8 cellular contexts compared by ENCODE assay signal in genomic region chr4:101345596-101346311, GRCh38. TPM values are rescaled to one million over a fixed set of nuclear protein-coding genes. Genes with fewer than 3 reads are reported as not detected.
DNase-seq lines count a peak whose midpoint lies in the region; ATAC-seq and TF ChIP-seq lines count a peak whose summit lies in the region.

No MANE protein-coding gene starts in this region.

- H3K27me3 ChIP-seq in CD4-positive, alpha-beta memory T cell (ENCODE audit: insufficient read depth, low read length), result no peaks in the 10 kb centered on the region
- H3K27me3 ChIP-seq in HCT116 (ENCODE audit: insufficient read depth, low read length), result no peaks in the 10 kb centered on the region
- no peaks in the 10 kb centered on the region for H3K27me3 ChIP-seq in PC-3 (ENCODE audit: low read length)
- H3K27me3 ChIP-seq in neural cell (ENCODE audit: insufficient read depth, low read depth, low read length), result no peaks in the 10 kb centered on the region

- H3K4me2 ChIP-seq in HCT116 (ENCODE audit: low read length) (peak overlapping the region; percentile 94), PC-3 (ENCODE audit: low read length) (peak overlapping the region; percentile 82), neural cell (ENCODE audit: low read length) (peak overlapping the region; percentile 56)

- peaks cover 44% of the 10 kb centered on the region for H3K4me1 ChIP-seq in CD4-positive, alpha-beta memory T cell (ENCODE audit: insufficient read depth, low read length)
- peaks cover 20 to 34% of the 10 kb centered on the region in 2 experiments for H3K4me1 ChIP-seq in HCT116 (ENCODE audit: control insufficient read depth in 1 of 2, insufficient read depth in 2 of 2, low read length in 2 of 2)
- peaks cover 27% of the 10 kb centered on the region for H3K4me1 ChIP-seq in PC-3 (ENCODE audit: insufficient read depth, low read length)

- no peaks in the 10 kb centered on the region for H3K9me2 ChIP-seq in HCT116 (ENCODE audit: insufficient read depth)
- no peaks in the 10 kb centered on the region for H3K9me2 ChIP-seq in PC-3 (replicated peaks; ENCODE audit: low read length)
- no peaks in the 10 kb centered on the region for H3K9me2 ChIP-seq in neural cell (ENCODE audit: insufficient read depth, low read length)

- BruUV-seq in HCT116 (replicated peaks; lab: Mats Ljungman, UMichigan), result no TSS peak
- TSS peak; percentile 30 for BruUV-seq in PC-3 (replicated peaks; lab: Mats Ljungman, UMichigan)

- H3K4me1 Mint-ChIP-seq in CD4-positive, alpha-beta memory T cell, result peaks cover 33 to 50% (median 41%) of the 10 kb centered on the region in 4 donors

- no peaks in the 10 kb centered on the region for H3F3A ChIP-seq in PC-3 (ENCODE audit: low read length, unreplicated experiment)
- H3F3A ChIP-seq in neural cell (ENCODE audit: insufficient read depth, low read length, poor library complexity, severe bottlenecking), result peaks cover 2% of the 10 kb centered on the region

- CTCF ChIA-PET in CD4-positive, alpha-beta memory T cell (lab: Charles Lee; ENCODE audit: partially characterized antibody), result interaction anchor here (1.0 to 3.4 kb wide), 2 partner anchors 8 to 13 kb away, joined by 3 to 16 read pairs; no protein-coding TSS in a partner anchor
- CTCF ChIA-PET in HCT116 (lab: Charles Lee) (no interaction called here), PC-3 (lab: Charles Lee) (no interaction called here)

- H3K36me3 Mint-ChIP-seq in CD4-positive, alpha-beta memory T cell, result peaks cover 0 to 16% of the 10 kb centered on the region in 2 donors

- TF ChIP-seq RAD21 in HCT116 (IDR thresholded peaks at IDR 0.05; ENCODE audit: low read depth), result no peak
- TF ChIP-seq RAD21 in neural cell (conservative IDR thresholded peaks at IDR 0.05), result peak; percentile 57

- peak overlapping the region; percentile 71 to 99 for H3K4me3 ChIP-seq in CD4-positive, alpha-beta memory T cell (ENCODE audit: low read length in 2 of 2)
- H3K4me3 ChIP-seq in HCT116 (replicated peaks in 1 of 2; ENCODE audit: low read depth in 1 of 2, low read length in 2 of 2) (peak overlapping the region; percentile 76 to 84), PC-3 (ENCODE audit: low read length) (peak overlapping the region; percentile 97), fibroblast of villous mesenchyme (ENCODE audit: low read depth, low read length) (peak overlapping the region; percentile 86), neural cell (ENCODE audit: low read length) (peak overlapping the region; percentile 75)

- H3K9me3 ChIP-seq in CD4-positive, alpha-beta memory T cell (ENCODE audit: control insufficient read depth in 1 of 2, low read length in 2 of 2), result no peaks in the 10 kb centered on the region
- H3K9me3 ChIP-seq in HCT116 (ENCODE audit: control insufficient read depth in 1 of 2, insufficient read depth in 1 of 2, low read depth in 1 of 2, low read length in 2 of 2), result no peaks in the 10 kb centered on the region
- H3K9me3 ChIP-seq in PC-3 (ENCODE audit: low read length), result no peaks in the 10 kb centered on the region
- H3K9me3 ChIP-seq in neural cell (ENCODE audit: low read length), result no peaks in the 10 kb centered on the region

- intact Hi-C loops in CD4-positive, alpha-beta memory T cell (cut with micrococcal nuclease), result loop anchor here (1.0 to 10.0 kb wide), 14 partner anchors 7 to 1838 kb away; partner anchors contain the start of genes CISD2, H2AZ1, MANBA and SLC9B2
- intact Hi-C loops in HCT116 (cut with micrococcal nuclease) (loop anchor here (5.0 to 10.0 kb wide), 4 partner anchors 108 to 387 kb away; no protein-coding TSS in a partner anchor), PC-3 (cut with micrococcal nuclease) (loop anchor here (2.0 to 10.0 kb wide), 6 partner anchors 81 to 925 kb away; partner anchors contain the start of gene BANK1)

- H3K9ac ChIP-seq in HCT116 (ENCODE audit: low read length) (peak overlapping the region; percentile 82), PC-3 (ENCODE audit: low read length) (peak overlapping the region; percentile 94), neural cell (ENCODE audit: low read length) (peak overlapping the region; percentile 85)

- peak overlapping the region; percentile 87 to 98 (median 92) for H3K27ac Mint-ChIP-seq in CD4-positive, alpha-beta memory T cell

- DNase-seq in CD4-positive, alpha-beta memory T cell, result peak; percentile 61 to 85 (median 65)
- DNase-seq in HCT116 (ENCODE audit: low read depth, low spot score), result no peak
- DNase-seq in PC-3, result peak; percentile 36
- DNase-seq in activated effector memory CD4-positive, alpha-beta T cell treated with Interleukin-2 at 50 U/mL for 16 hours, result peak; percentile 45
- peak; percentile 88 for DNase-seq in fibroblast of villous mesenchyme (ENCODE audit: low read depth)
- DNase-seq in stromal cell of bone marrow (ENCODE audit: low read depth), result peak; percentile 27
- DNase-seq in LoVo (ENCODE audit: low spot score), result no peak

- RAD21 ChIA-PET in HCT116 (lab: Charles Lee; ENCODE audit: low non-redundant PET in 1 of 2, low total read pairs in 2 of 2, uncharacterized antibody in 2 of 2, unreplicated experiment in 2 of 2), result no interaction called here

- H3K79me2 ChIP-seq in HCT116 (ENCODE audit: insufficient read depth, low read length), result peaks cover 76% of the 10 kb centered on the region
- H3K79me2 ChIP-seq in PC-3 (ENCODE audit: low read length), result peaks cover 68% of the 10 kb centered on the region
- H3K79me2 ChIP-seq in neural cell (replicated peaks; ENCODE audit: insufficient read depth, low read length), result peaks cover 46% of the 10 kb centered on the region

- no peaks in the 10 kb centered on the region for H3K9me3 Mint-ChIP-seq in CD4-positive, alpha-beta memory T cell

- peaks cover 0 to 5% of the 10 kb centered on the region in 2 donors for H3K27me3 Mint-ChIP-seq in CD4-positive, alpha-beta memory T cell

- TF ChIP-seq CTCF in HCT116 (IDR thresholded peaks at IDR 0.05 in 2 of 3, conservative IDR thresholded peaks at IDR 0.05 in 1 of 3; ENCODE audit: borderline replicate concordance in 1 of 3, insufficient read depth in 1 of 3, low read depth in 2 of 3, low read length in 2 of 3) (no peak), PC-3 (conservative IDR thresholded peaks at IDR 0.05; ENCODE audit: low read depth, low read length) (no peak), fibroblast of villous mesenchyme (IDR thresholded peaks at IDR 0.05; ENCODE audit: insufficient read depth, low read depth, low read length) (peak; percentile 2), neural cell (IDR thresholded peaks at IDR 0.05; ENCODE audit: poor library complexity, severe bottlenecking) (no peak)

- no peak overlapping the region for H2AFZ ChIP-seq in HCT116 (ENCODE audit: low read depth, low read length, poor library complexity, severe bottlenecking)
- H2AFZ ChIP-seq in PC-3 (ENCODE audit: low read length), result peak overlapping the region; percentile 63; the same call in 1 of the 2 replicates
- peak overlapping the region; percentile 45 for H2AFZ ChIP-seq in neural cell (ENCODE audit: low read depth, low read length)

- TF ChIP-seq POLR2A in HCT116 (IDR thresholded peaks at IDR 0.05; ENCODE audit: borderline replicate concordance, extremely low read depth, insufficient read depth, insufficient read length), result no peak

- peak overlapping the region; percentile 52 for H3K27ac ChIP-seq in CD4-positive, alpha-beta memory T cell (ENCODE audit: low read depth, low read length)
- H3K27ac ChIP-seq in HCT116 (ENCODE audit: low read depth, low read length), result peak overlapping the region; percentile 59
- H3K27ac ChIP-seq in PC-3 (ENCODE audit: low read length), result peak overlapping the region; percentile 34
- H3K27ac ChIP-seq in neural cell (ENCODE audit: low read length), result peak overlapping the region; percentile 89

- no peaks in the 10 kb centered on the region for H3K36me3 ChIP-seq in CD4-positive, alpha-beta memory T cell (ENCODE audit: insufficient read depth, low read length)
- peaks cover 6 to 8% of the 10 kb centered on the region in 2 experiments; a peak in 1 of 4 replicates for H3K36me3 ChIP-seq in HCT116 (ENCODE audit: control insufficient read depth in 1 of 2, insufficient read depth in 2 of 2, low read length in 2 of 2)
- no peaks in the 10 kb centered on the region for H3K36me3 ChIP-seq in PC-3 (ENCODE audit: low read depth, low read length)
- no peaks in the 10 kb centered on the region for H3K36me3 ChIP-seq in neural cell (ENCODE audit: insufficient read depth, low read length)

- H4K20me1 ChIP-seq in HCT116 (ENCODE audit: insufficient read depth) (peaks cover 7% of the 10 kb centered on the region), PC-3 (ENCODE audit: low read length) (peaks cover 29% of the 10 kb centered on the region), neural cell (ENCODE audit: insufficient read depth) (no peaks in the 10 kb centered on the region)

- POLR2A ChIA-PET in CD4-positive, alpha-beta memory T cell (lab: Charles Lee; ENCODE audit: partially characterized antibody), result interaction anchor here (1.0 to 4.7 kb wide), 11 partner anchors 9 to 1481 kb away, joined by 3 to 53 read pairs (median 5); partner anchors contain the start of gene UBE2D3
- POLR2A ChIA-PET in HCT116 (lab: Charles Lee) (no interaction called here), PC-3 (lab: Charles Lee; ENCODE audit: unreplicated experiment) (interaction anchor here (0.6 kb wide), 2 partner anchors 61 to 387 kb away, joined by 3 to 8 read pairs; no protein-coding TSS in a partner anchor)

- peak overlapping the region; percentile 93 to 99 (median 97) for H3K4me3 Mint-ChIP-seq in CD4-positive, alpha-beta memory T cell

- no peak for TF ChIP-seq EP300 in neural cell (conservative IDR thresholded peaks at IDR 0.05; ENCODE audit: poor library complexity, severe bottlenecking)

- ATAC-seq in HCT116 (no peak), PC-3 (no peak)

TF ChIP-seq in HCT116, 20 proteins besides CTCF, POLR2A, EP300 and RAD21 (continues in another document):
- TF ChIP-seq ATF3 (IDR thresholded peaks at IDR 0.05) (no peak), CEBPB (IDR thresholded peaks at IDR 0.05; ENCODE audit: low read depth) (no peak), POLR2AphosphoS5 (IDR thresholded peaks at IDR 0.05; ENCODE audit: low read depth, low read length) (no peak)

TF ChIP-seq in neural cell, 6 proteins besides CTCF, POLR2A, EP300 and RAD21 (continues in another document):
- peak; percentile 36 for TF ChIP-seq POLR2AphosphoS5 (IDR thresholded peaks at IDR 0.05)
- TF ChIP-seq MXI1 (conservative IDR thresholded peaks at IDR 0.05; ENCODE audit: poor library complexity, severe bottlenecking), result peak; percentile 11
- no peak for TF ChIP-seq EZH2 (IDR thresholded peaks at IDR 0.05; ENCODE audit: borderline replicate concordance, insufficient read depth, low read length, poor library complexity, severe bottlenecking)
- TF ChIP-seq TAF1 (IDR thresholded peaks at IDR 0.05; ENCODE audit: low read depth), result no peak

RNA-seq across cellular contexts. Expression of gene PPP3CA, which starts 1.6 kb away (rescaled TPM):
- 10 to 100 TPM; 38.3 to 41.8 TPM for total RNA-seq in CD4-positive, alpha-beta memory T cell
- polyA plus RNA-seq in CD4-positive, alpha-beta memory T cell, result 1 to 10 TPM; 5.0 to 7.4 TPM
- total RNA-seq in HCT116 (2021; ENCODE audit: unreplicated experiment) (133 TPM), PC-3 (2014; rRNA removed) (15.5 and 19.2 TPM in 2 replicates), fibroblast of villous mesenchyme (47.9 and 54.8 TPM in 2 replicates)
- polyA plus RNA-seq in HCT116 (2012), result 34.1 and 53.4 TPM in 2 replicates
- polyA plus RNA-seq in neural cell, result 63.1 and 78.2 TPM in 2 replicates
- polyA minus RNA-seq in neural cell, result 158 and 165 TPM in 2 replicates

Comparison
In these comparisons a context has a peak if more than half of its experiments do, and no peak if none do; other contexts are left out.
1. DNase-seq: peak in CD4-positive, alpha-beta memory T cell (5 of 5), PC-3 (single experiment), activated effector memory CD4-positive, alpha-beta T cell treated with Interleukin-2 at 50 U/mL for 16 hours (single experiment), fibroblast of villous mesenchyme (single experiment) and stromal cell of bone marrow (single experiment); none in HCT116 (single experiment) and LoVo (single experiment).
2. H3K27ac ChIP-seq: peak in every context shown above with its lines; median percentile 89 in neural cell; 59 in HCT116; 52 in CD4-positive, alpha-beta memory T cell; 34 in PC-3.
3. Peak in every context shown above with its lines, with median percentiles within 50 percentile points of each other: H3K4me3 ChIP-seq, H3K4me2 ChIP-seq and H3K9ac ChIP-seq.